8 cellular contexts compared by ENCODE assay signal in the genomic region with DNA sequence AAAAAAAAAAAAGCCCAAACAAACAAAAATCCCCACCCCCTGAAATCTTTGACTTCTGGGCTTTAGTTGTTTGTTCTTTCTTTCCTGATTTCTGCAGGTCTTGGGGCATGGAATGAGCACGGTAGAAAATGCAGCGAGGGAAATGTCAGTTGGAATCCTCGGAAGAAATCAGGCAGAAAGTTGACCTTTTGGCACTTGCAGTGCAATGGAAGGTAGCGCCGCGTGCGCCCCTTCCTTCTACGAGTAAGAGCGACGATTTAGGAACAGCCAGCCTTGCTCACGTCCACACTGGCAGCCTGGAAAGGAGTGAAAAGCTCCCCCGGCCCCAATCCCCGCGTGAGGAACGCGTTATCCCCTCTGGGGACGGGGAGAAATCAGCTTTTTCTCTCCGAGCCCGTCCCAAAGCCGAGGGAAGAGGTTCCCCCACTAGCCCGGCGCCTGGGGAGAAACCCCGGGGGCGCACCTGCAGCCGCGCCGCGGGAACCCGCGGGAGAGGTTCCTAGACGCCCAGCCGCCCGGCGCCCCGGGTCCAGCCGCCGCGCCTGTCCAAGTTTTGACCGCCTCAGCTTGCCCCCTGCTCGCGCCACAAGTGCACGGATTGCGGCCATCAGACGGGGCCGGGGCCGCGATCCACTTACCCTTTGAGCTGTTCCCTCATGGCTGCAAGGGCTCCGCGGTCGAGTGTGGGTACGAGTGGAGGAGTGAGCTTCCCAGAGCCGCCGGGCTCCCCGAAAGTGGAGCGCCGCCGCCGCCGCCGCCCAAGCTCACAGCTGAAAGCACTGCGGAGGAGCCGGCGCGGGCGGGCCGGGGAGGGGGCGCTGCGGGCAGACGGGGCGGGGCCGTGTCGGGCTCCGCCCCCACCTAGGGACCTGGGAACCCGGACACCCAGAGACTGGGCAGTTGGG.
DNase-seq lines count a peak whose midpoint lies in the region; ATAC-seq and TF ChIP-seq lines count a peak whose summit lies in the region.

No MANE protein-coding gene starts in this region.

- peak; percentile 95 for ATAC-seq in GM21381 (IDR thresholded peaks at IDR 0.05; ENCODE audit: unreplicated experiment)
- peak; percentile 95 for ATAC-seq in Right ventricle myocardium inferior

- peaks cover 2% of the 10 kb centered on the region for H3K4me1 Mint-ChIP-seq in activated T-cell treated with anti-CD3 and anti-CD28 coated beads, Interleukin-2, amount 50 U/mL, for 24 hours (ENCODE audit: low read depth)

- H3K4me1 ChIP-seq in ovary (ENCODE audit: insufficient read depth): no peaks in the 10 kb centered on the region

- H3K9me3 ChIP-seq in ovary: no peaks in the 10 kb centered on the region

- TF ChIP-seq CTCF in GM10248 (IDR thresholded peaks at IDR 0.05; ENCODE audit: control extremely low read depth, extremely low read depth, low read depth, missing control alignments): no peak
- TF ChIP-seq CTCF in ovary (IDR thresholded peaks at IDR 0.05): no peak

- no peaks in the 10 kb centered on the region for H3K36me3 ChIP-seq in ovary

- 20 to 35% (median 33%) methylated on average over 73 to 74 of the region's 74 CpGs for WGBS in ovary, 3 donors

- H3K4me3 Mint-ChIP-seq in activated T-cell treated with anti-CD3 and anti-CD28 coated beads, Interleukin-2, amount 50 U/mL, for 24 hours: peak overlapping the region; percentile 45

- H3K27ac Mint-ChIP-seq in activated T-cell treated with anti-CD3 and anti-CD28 coated beads, Interleukin-2, amount 50 U/mL, for 24 hours: no peak overlapping the region

- DNase-seq in GM10248 (ENCODE audit: extremely low spot score) (peak; percentile 73), HK-2 (ENCODE audit: unreplicated experiment) (peak; percentile 49), Right ventricle myocardium inferior (ENCODE audit: missing footprints) (peak; percentile 72), ovary (peak; percentile 61 to 78 (median 63)), erythroblast (lab: John Stamatoyannopoulos, UW) (no peak), NCI-H1694 treated with DMSO at 0.1 percent for 48 hours (lab: John Stamatoyannopoulos, UW) (no peak)
- no peak for DNase-seq in activated T-cell treated with anti-CD3 and anti-CD28 coated beads, Interleukin-2, amount 50 U/mL, for 24 hours

- no peaks in the 10 kb centered on the region for H3K36me3 Mint-ChIP-seq in activated T-cell treated with anti-CD3 and anti-CD28 coated beads, Interleukin-2, amount 50 U/mL, for 24 hours (ENCODE audit: low read depth)

- TF ChIP-seq EP300 in ovary (IDR thresholded peaks at IDR 0.05): no peak

- H3K4me3 ChIP-seq in ovary: peak overlapping the region; percentile 54

- intact Hi-C loops in Right ventricle myocardium inferior (cut with DNase I): loop anchor here (10.0 kb wide), 2 partner anchors 68 to 158 kb away; no protein-coding TSS in a partner anchor
- intact Hi-C loops in ovary (cut with DNase I): no loop called here

- no peaks in the 10 kb centered on the region for H3K27me3 ChIP-seq in ovary

- peak overlapping the region; percentile 34 to 46 for H3K27ac ChIP-seq in ovary

- CTCF ChIA-PET in GM10248 (lab: Yijun Ruan, JAX): interaction anchor here (1.8 kb wide), 1 partner anchor 55 kb away, joined by 5 read pairs; no protein-coding TSS in a partner anchor

- H3K27me3 Mint-ChIP-seq in activated T-cell treated with anti-CD3 and anti-CD28 coated beads, Interleukin-2, amount 50 U/mL, for 24 hours: peaks cover 57% of the 10 kb centered on the region

- no peak for TF ChIP-seq POLR2A in ovary (IDR thresholded peaks at IDR 0.05)
- TF ChIP-seq POLR2A in erythroblast (IDR thresholded peaks at IDR 0.05; ENCODE audit: low read length): no peak

- POLR2A ChIA-PET in GM10248 (lab: Yijun Ruan, JAX): no interaction called here

- H3K9me3 Mint-ChIP-seq in activated T-cell treated with anti-CD3 and anti-CD28 coated beads, Interleukin-2, amount 50 U/mL, for 24 hours: no peaks in the 10 kb centered on the region

Comparison
In these comparisons a context has a peak if more than half of its experiments do, and no peak if none do; other contexts are left out.
1. DNase-seq: peak in GM10248 (single experiment), HK-2 (single experiment), Right ventricle myocardium inferior (single experiment) and ovary (5 of 5); none in activated T-cell treated with anti-CD3 and anti-CD28 coated beads, Interleukin-2, amount 50 U/mL, for 24 hours (single experiment), erythroblast (0 of 2) and NCI-H1694 treated with DMSO at 0.1 percent for 48 hours (single experiment).